ENCODE assay signal across 1 cellular context in genomic region chr4:55553442-55553841, GRCh38.
TF ChIP-seq lines count a peak whose summit lies in the region.

No MANE protein-coding gene starts in this region.

TF ChIP-seq in HepG2, 621 proteins besides CTCF, POLR2A, EP300 and RAD21 (continued from another document and continues in another):
- no peak for TF ChIP-seq ZBTB4 (CRISPR knock-in tag; IDR thresholded peaks at IDR 0.05; ENCODE audit: borderline replicate concordance)
- TF ChIP-seq RFX3 (CRISPR knock-in tag; IDR thresholded peaks at IDR 0.05): no peak
- no peak for TF ChIP-seq ATF7-NPFF (CRISPR knock-in tag; IDR thresholded peaks at IDR 0.05; ENCODE audit: low read depth)
- TF ChIP-seq ZNF143 (CRISPR knock-in tag; IDR thresholded peaks at IDR 0.05): peak; percentile 37; the same call in 1 of the 2 replicates
- no peak for TF ChIP-seq GMEB2 (CRISPR knock-in tag; IDR thresholded peaks at IDR 0.05; ENCODE audit: low read depth)
- 0 out of 2 replicates have a peak, but pooled peaks have one; percentile 19 for TF ChIP-seq TFDP1 (CRISPR knock-in tag; IDR thresholded peaks at IDR 0.05; ENCODE audit: borderline replicate concordance)
- no peak for TF ChIP-seq ZNF775 (CRISPR knock-in tag; IDR thresholded peaks at IDR 0.05; ENCODE audit: borderline replicate concordance)
- peak; percentile 53; the same call in 1 of the 2 replicates for TF ChIP-seq POGZ (CRISPR knock-in tag; IDR thresholded peaks at IDR 0.05)
- no peak for TF ChIP-seq CBX1 (IDR thresholded peaks at IDR 0.05; ENCODE audit: low read depth)
- no peak for TF ChIP-seq CBX2 (IDR thresholded peaks at IDR 0.05; ENCODE audit: low read depth, low read length)
- TF ChIP-seq CBX2 (CRISPR knock-in tag; IDR thresholded peaks at IDR 0.05; ENCODE audit: low read depth): no peak
- TF ChIP-seq ZKSCAN5 (CRISPR knock-in tag; IDR thresholded peaks at IDR 0.05): no peak
- TF ChIP-seq KAT2B (IDR thresholded peaks at IDR 0.05; ENCODE audit: borderline replicate concordance, low read depth, low read length): no peak
- no peak for TF ChIP-seq AHDC1 (CRISPR knock-in tag; IDR thresholded peaks at IDR 0.05; ENCODE audit: borderline replicate concordance)
- no peak for TF ChIP-seq ZNF766 (CRISPR knock-in tag; IDR thresholded peaks at IDR 0.05; ENCODE audit: borderline replicate concordance)
- TF ChIP-seq BHLHE40 (IDR thresholded peaks at IDR 0.05; ENCODE audit: low read length): no peak
- TF ChIP-seq PAX8 (CRISPR knock-in tag; IDR thresholded peaks at IDR 0.05; ENCODE audit: borderline replicate concordance): no peak
- no peak for TF ChIP-seq ZNF770 (CRISPR knock-in tag; IDR thresholded peaks at IDR 0.05)
- no peak for TF ChIP-seq ZNF484 (CRISPR knock-in tag; IDR thresholded peaks at IDR 0.05; ENCODE audit: borderline replicate concordance, low read depth)
- no peak for TF ChIP-seq ZUFSP (CRISPR knock-in tag; IDR thresholded peaks at IDR 0.05; ENCODE audit: borderline replicate concordance)
- TF ChIP-seq TFAP4 (IDR thresholded peaks at IDR 0.05; ENCODE audit: borderline replicate concordance, low read depth): no peak
- no peak for TF ChIP-seq ZNF740 (CRISPR knock-in tag; IDR thresholded peaks at IDR 0.05)
- no peak for TF ChIP-seq ZFYVE20 (CRISPR knock-in tag; IDR thresholded peaks at IDR 0.05; ENCODE audit: borderline replicate concordance, low read depth)
- TF ChIP-seq ZNF501 (CRISPR knock-in tag; IDR thresholded peaks at IDR 0.05): peak; percentile 29; the same call in 1 of the 2 replicates
- no peak for TF ChIP-seq ZNF124 (CRISPR knock-in tag; IDR thresholded peaks at IDR 0.05)
- peak; percentile 58 for TF ChIP-seq ZMYM4 (CRISPR knock-in tag; IDR thresholded peaks at IDR 0.05)
- no peak for TF ChIP-seq ZNF639 (CRISPR knock-in tag; conservative IDR thresholded peaks at IDR 0.05)
- TF ChIP-seq MEIS1 (CRISPR knock-in tag; IDR thresholded peaks at IDR 0.05; ENCODE audit: borderline replicate concordance): no peak
- no peak for TF ChIP-seq ZNF17 (CRISPR knock-in tag; IDR thresholded peaks at IDR 0.05)
- peak; percentile 75 for TF ChIP-seq NFYB (CRISPR knock-in tag; IDR thresholded peaks at IDR 0.05)
- no peak for TF ChIP-seq SMAD3 (CRISPR knock-in tag; IDR thresholded peaks at IDR 0.05)
- no peak for TF ChIP-seq TBL1XR1 (IDR thresholded peaks at IDR 0.05; ENCODE audit: borderline replicate concordance, low read length, partially characterized antibody)
- TF ChIP-seq ZNF530 (CRISPR knock-in tag; IDR thresholded peaks at IDR 0.05; ENCODE audit: low read depth): no peak
- TF ChIP-seq NR2F2 (IDR thresholded peaks at IDR 0.05; ENCODE audit: borderline replicate concordance, low read depth): no peak
- TF ChIP-seq ZBTB25 (CRISPR knock-in tag; IDR thresholded peaks at IDR 0.05): no peak
- TF ChIP-seq GLMP (CRISPR knock-in tag; IDR thresholded peaks at IDR 0.05; ENCODE audit: borderline replicate concordance): no peak
- TF ChIP-seq ZNF576 (CRISPR knock-in tag; IDR thresholded peaks at IDR 0.05): no peak
- TF ChIP-seq ZNF660 (CRISPR knock-in tag; IDR thresholded peaks at IDR 0.05; ENCODE audit: borderline replicate concordance, low read depth): no peak
- TF ChIP-seq LCORL (IDR thresholded peaks at IDR 0.05): peak; percentile 33; the same call in 1 of the 2 replicates
- no peak for TF ChIP-seq LCORL (CRISPR knock-in tag; IDR thresholded peaks at IDR 0.05)
- TF ChIP-seq ZBTB7A (CRISPR knock-in tag; IDR thresholded peaks at IDR 0.05): no peak
